Comparison of ENCODE assay signal across 12 cellular contexts in genomic region chr12:3252416-3252815, GRCh38.
A peak's percentile ranks its signal among the peaks of the same experiment; 100 is the strongest.
DNase-seq lines count a peak whose midpoint lies in the region; ATAC-seq and TF ChIP-seq lines count a peak whose summit lies in the region.
"Had no signal": no experiment of that assay in that cellular context is flagged by ENCODE, and none has a peak within 500 bp of the region (broad histone marks: within the 10 kb centered on the region; RNA-seq: fewer than 3 reads in every experiment).

No MANE protein-coding gene starts in this region.

- no peaks in the 10 kb centered on the region for H3K9me3 ChIP-seq in upper lobe of left lung

- peaks cover 43 to 59% (median 49%) of the 10 kb centered on the region in 4 donors for H3K4me1 ChIP-seq in upper lobe of left lung

- TF ChIP-seq CTCF in fibroblast of pulmonary artery (IDR thresholded peaks at IDR 0.05; ENCODE audit: low read length, missing control alignments) (no peak), upper lobe of left lung (IDR thresholded peaks at IDR 0.05) (no peak), GM20000 (IDR thresholded peaks at IDR 0.05; ENCODE audit: extremely low read depth, missing control alignments) (no peak)

- H3K4me3 ChIP-seq in fibroblast of pulmonary artery (replicated peaks; ENCODE audit: low read depth, low read length) (no peak overlapping the region), upper lobe of left lung (no peak overlapping the region)

- peak overlapping the region in 3 of 4 donors; percentile 56 to 58 (median 57) for H3K27ac ChIP-seq in upper lobe of left lung
- H3K27ac ChIP-seq: 22Rv1 had no signal

- no peak for TF ChIP-seq EP300 in upper lobe of left lung (IDR thresholded peaks at IDR 0.05)

- no peaks in the 10 kb centered on the region for H3K27me3 ChIP-seq in upper lobe of left lung

- ATAC-seq in upper lobe of left lung (ENCODE audit: low FRiP score in 2 of 2): peak; percentile 27 to 66
- ATAC-seq in GM21390 (IDR thresholded peaks at IDR 0.05; ENCODE audit: unreplicated experiment): no peak

- no peak for TF ChIP-seq POLR2A in upper lobe of left lung (IDR thresholded peaks at IDR 0.05)

- H3K36me3 ChIP-seq in upper lobe of left lung: no peaks in the 10 kb centered on the region

- 69 to 76% methylated on average over 5 to 12 of the region's 12 CpGs for WGBS in upper lobe of left lung, 2 donors

- DNase-seq in NCI-H2107 (lab: John Stamatoyannopoulos, UW): peak; percentile 32
- no peak for DNase-seq in NCI-H2107 treated with DMSO at 0.1 percent for 48 hours (lab: John Stamatoyannopoulos, UW; ENCODE audit: unreplicated experiment)
- peak; percentile 63 for DNase-seq in fibroblast of pulmonary artery (ENCODE audit: low read depth)
- DNase-seq in middle frontal gyrus (ENCODE audit: extremely low spot score, low spot score): peak; percentile 50
- peak; percentile 49 to 81 for DNase-seq in upper lobe of left lung
- DNase-seq in NCI-H128 (lab: John Stamatoyannopoulos, UW; ENCODE audit: unreplicated experiment): no peak
- no peak for DNase-seq in GM20000 (ENCODE audit: low spot score)
- DNase-seq: dermis blood vessel endothelial cell, GDM1, immature natural killer cell had no signal

Comparison
In these comparisons a context has a peak if more than half of its experiments do, and no peak if none do; other contexts are left out.
1. DNase-seq: peak in NCI-H2107 (single experiment), fibroblast of pulmonary artery (single experiment), middle frontal gyrus (single experiment) and upper lobe of left lung (2 of 2); none in NCI-H2107 treated with DMSO at 0.1 percent for 48 hours (single experiment), NCI-H128 (single experiment) and GM20000 (single experiment).